Comparison of ENCODE assay signal across 7 cellular contexts in genomic region chr11:1694064-1694845, GRCh38. TPM values are rescaled to one million over a fixed set of nuclear protein-coding genes. Genes with fewer than 3 reads are reported as not detected.
DNase-seq lines count a peak whose midpoint lies in the region; ATAC-seq, FAIRE-seq and TF ChIP-seq lines count a peak whose summit lies in the region.

No MANE protein-coding gene starts in this region.

- H2AFZ ChIP-seq in IMR-90 (replicated peaks; ENCODE audit: low read length, poor library complexity): peak overlapping the region; percentile 87

- H3K9me3 ChIP-seq in IMR-90 (ENCODE audit: control insufficient read depth, insufficient read depth, low read length) (no peaks in the 10 kb centered on the region; the same call in 1 of the 2 replicates), Peyer's patch (no peaks in the 10 kb centered on the region)

- H3K9ac ChIP-seq in IMR-90 (ENCODE audit: low read depth, low read length): no peak overlapping the region

- H4K8ac ChIP-seq in IMR-90 (ENCODE audit: low read depth in 2 of 2, low read length in 2 of 2): no peak overlapping the region

- no peaks in the 10 kb centered on the region for H3K36me3 Mint-ChIP-seq in natural killer cell

- CTCF ChIA-PET in IMR-90 (lab: Yijun Ruan, JAX): interaction anchor here (0.6 to 3.2 kb wide), 20 partner anchors 9 to 462 kb away, joined by 3 to 54 read pairs (median 4); partner anchors contain the start of genes H19 and SYT8

- H3K79me1 ChIP-seq in IMR-90 (ENCODE audit: low read depth in 1 of 2, low read length in 2 of 2): no peaks in the 10 kb centered on the region

- H3K4me1 ChIP-seq in IMR-90 (ENCODE audit: control insufficient read depth, insufficient read depth, low read length) (peaks cover 1% of the 10 kb centered on the region; the same call in 1 of the 2 replicates), Peyer's patch (peaks cover 3 to 34% (median 8%) of the 10 kb centered on the region in 4 donors)

- H3K9me1 ChIP-seq in IMR-90 (ENCODE audit: insufficient read depth, low read length): no peaks in the 10 kb centered on the region

- H3K36me3 ChIP-seq in IMR-90 (ENCODE audit: control insufficient read depth, insufficient read depth, low read length): no peaks in the 10 kb centered on the region
- H3K36me3 ChIP-seq in Peyer's patch: no peaks in the 10 kb centered on the region

- peak; percentile 97 for ATAC-seq in IMR-90 (ENCODE audit: low read depth)
- ATAC-seq in natural killer cell: peak; percentile 68 to 86 (median 82)

- H3K4ac ChIP-seq in IMR-90 (ENCODE audit: low read depth, low read length): no peak overlapping the region

- BruUV-seq in IMR-90 (replicated peaks; lab: Mats Ljungman, UMichigan): no TSS peak

- no peak overlapping the region for H3K18ac ChIP-seq in IMR-90 (ENCODE audit: low read depth, low read length)

- TF ChIP-seq POLR2A in IMR-90 (IDR thresholded peaks at IDR 0.05; ENCODE audit: low read depth, low read length) (no peak), Peyer's patch (IDR thresholded peaks at IDR 0.05) (no peak)

- no peak overlapping the region for H4K5ac ChIP-seq in IMR-90 (ENCODE audit: low read depth, low read length)

- no peak overlapping the region for H2AK5ac ChIP-seq in IMR-90 (ENCODE audit: low read depth, low read length)

- 72% methylated on average over 5 of the region's 45 CpGs; no CpG with 5 or more reads in 1 of the 2 experiments for WGBS in IMR-90 (ENCODE audit: extremely low coverage in 2 of 2, insufficient read length in 1 of 2), 2 experiments

- H3K4me3 ChIP-seq in IMR-90 (ENCODE audit: insufficient read depth, low read depth, low read length): no peak overlapping the region
- peak overlapping the region in 3 of 4 donors; percentile 9 to 51 (median 49) for H3K4me3 ChIP-seq in Peyer's patch

- dilution Hi-C loops in IMR-90 (cut with HindIII; ENCODE audit: low sequenced_read_pairs, unreplicated experiment): no loop called here

- H3K9me3 Mint-ChIP-seq in natural killer cell: no peaks in the 10 kb centered on the region

- no peak overlapping the region for H2BK120ac ChIP-seq in IMR-90 (ENCODE audit: low read depth, low read length)

- FAIRE-seq in GM18507 (lab: Jason Lieb, UNC): peak; percentile 5

- H3K27ac ChIP-seq in IMR-90 (ENCODE audit: insufficient read depth, low read length) (no peak overlapping the region), Peyer's patch (peak overlapping the region in 1 of 4 donors; percentile 46)

- no peak overlapping the region for H3K4me2 ChIP-seq in IMR-90 (ENCODE audit: low read depth, low read length)

- no peaks in the 10 kb centered on the region for H4K20me1 ChIP-seq in IMR-90 (ENCODE audit: insufficient read depth, low read length)

- no peak overlapping the region for H3K56ac ChIP-seq in IMR-90 (ENCODE audit: extremely low read depth, insufficient read depth, low read length)

- no peak overlapping the region for H3K23ac ChIP-seq in IMR-90 (ENCODE audit: low read depth, low read length)

- no peak overlapping the region for H4K91ac ChIP-seq in IMR-90 (ENCODE audit: insufficient read depth, low read depth, low read length)

- intact Hi-C loops in IMR-90 (cut with micrococcal nuclease): loop anchor here (1.0 kb wide), 1 partner anchor 138 kb away; no protein-coding TSS in a partner anchor
- intact Hi-C loops in natural killer cell (cut with micrococcal nuclease): loop anchor here (1.0 to 2.0 kb wide), 3 partner anchors 41 to 138 kb away; no protein-coding TSS in a partner anchor

- peaks cover 55% of the 10 kb centered on the region for H3K27me3 ChIP-seq in IMR-90 (ENCODE audit: control insufficient read depth, insufficient read depth, low read length)
- no peaks in the 10 kb centered on the region for H3K27me3 ChIP-seq in Peyer's patch

- peak; percentile 93 for TF ChIP-seq RAD21 in IMR-90 (IDR thresholded peaks at IDR 0.05; ENCODE audit: low read length)

- in situ Hi-C loops in IMR-90 (cut with MboI; ENCODE audit: low sequenced_read_pairs): no loop called here

- H3K14ac ChIP-seq in IMR-90 (replicated peaks; ENCODE audit: low read depth, low read length): no peak overlapping the region

- no peak overlapping the region for H2BK15ac ChIP-seq in IMR-90 (ENCODE audit: low read depth, low read length)

- DNase-seq in GM18507 (ENCODE audit: extremely low spot score, insufficient read length, low read depth) (peak; percentile 69), IMR-90 (peak; percentile 61), Peyer's patch (peak; percentile 82 to 94 (median 93)), fibroblast of the conjunctiva (ENCODE audit: low read depth) (peak; percentile 53), natural killer cell (peak; percentile 85)
- DNase-seq in activated T-helper 1 cell treated with anti-CD3 and anti-CD28 coated beads, Interleukin-2, amount 50 U/mL, for 16 hours (ENCODE audit: low read depth in 1 of 2, low spot score in 1 of 2): peak; percentile 69 to 70
- peak; percentile 41 to 68 for DNase-seq in stimulated activated CD8-positive, alpha-beta memory T cell treated with anti-CD3 and anti-CD28 coated beads, Interleukin-7, amount 100 ng/mL, for 4 hours (ENCODE audit: low read depth in 2 of 2)

- POLR2A ChIA-PET in IMR-90 (lab: Charles Lee; ENCODE audit: unreplicated experiment): no interaction called here

- peak overlapping the region; percentile 56 for H2AK9ac ChIP-seq in IMR-90 (replicated peaks; ENCODE audit: low read depth, low read length, poor library complexity)

- H3K4me3 Mint-ChIP-seq in natural killer cell: no peak overlapping the region

- H3K27me3 Mint-ChIP-seq in natural killer cell (ENCODE audit: low read depth in 2 of 2): peaks cover 18 to 20% of the 10 kb centered on the region in 2 donors

- TF ChIP-seq CTCF in IMR-90 (conservative IDR thresholded peaks at IDR 0.05; ENCODE audit: low read depth, low read length): peak; percentile 94
- peak; percentile 87 to 96 (median 95) for TF ChIP-seq CTCF in Peyer's patch (IDR thresholded peaks at IDR 0.05)
- peak; percentile 77 for TF ChIP-seq CTCF in natural killer cell (IDR thresholded peaks at IDR 0.05)

- no peak overlapping the region for H2BK5ac ChIP-seq in IMR-90 (ENCODE audit: low read depth, low read length, poor library complexity, severe bottlenecking)

- peaks cover 30 to 33% of the 10 kb centered on the region in 2 donors for H3K4me1 Mint-ChIP-seq in natural killer cell

- no peak overlapping the region for H2BK20ac ChIP-seq in IMR-90 (ENCODE audit: low read depth, low read length)

- no peak overlapping the region for H3K27ac Mint-ChIP-seq in natural killer cell

TF ChIP-seq in IMR-90, 13 proteins besides CTCF, POLR2A, EP300 and RAD21:
- TF ChIP-seq MAZ (IDR thresholded peaks at IDR 0.05; ENCODE audit: borderline replicate concordance, low read depth, low read length): peak; percentile 93
- peak; percentile 90 for TF ChIP-seq SMC3 (IDR thresholded peaks at IDR 0.05; ENCODE audit: low read depth, low read length)
- TF ChIP-seq RCOR1 (IDR thresholded peaks at IDR 0.05; ENCODE audit: insufficient replicate concordance, low read length): no peak

RNA-seq across cellular contexts. Expression of gene KRTAP5-6, which starts 2.7 kb away (rescaled TPM):
- total RNA-seq in IMR-90 (2012; rRNA removed) (not detected in 2 replicates), Peyer's patch (not detected), natural killer cell (not detected)
- polyA plus RNA-seq in IMR-90 (2012; rRNA removed): not detected in 2 replicates
- not detected in 2 replicates for polyA plus RNA-seq in IMR-90 (2012; cell fraction: cytosol; rRNA removed)
- polyA plus RNA-seq in IMR-90 (2012; cell fraction: nucleus; rRNA removed; ENCODE audit: low replicate concordance): not detected in 2 replicates

RNA-seq across cellular contexts. Expression of gene IFITM10, which starts 56.1 kb away (rescaled TPM):
- total RNA-seq in IMR-90 (2012; rRNA removed) (under 0.01 and 0.18 TPM in 2 replicates), Peyer's patch (1 to 10 TPM in 3 of 4 donors, under 1 TPM in 1; 0.88 to 5.0 (median 3.4) TPM), natural killer cell (1 to 10 TPM; 5.5 to 8.1 (median 6.5) TPM)
- polyA plus RNA-seq in IMR-90 (2012; rRNA removed): 0.15 and 0.59 TPM in 2 replicates
- polyA plus RNA-seq in IMR-90 (2012; cell fraction: cytosol; rRNA removed): 0.08 and 0.32 TPM in 2 replicates
- 0.68 and 1.2 TPM in 2 replicates for polyA plus RNA-seq in IMR-90 (2012; cell fraction: nucleus; rRNA removed; ENCODE audit: low replicate concordance)
